ENCODE assay signal across 14 cellular contexts in the genomic region with DNA sequence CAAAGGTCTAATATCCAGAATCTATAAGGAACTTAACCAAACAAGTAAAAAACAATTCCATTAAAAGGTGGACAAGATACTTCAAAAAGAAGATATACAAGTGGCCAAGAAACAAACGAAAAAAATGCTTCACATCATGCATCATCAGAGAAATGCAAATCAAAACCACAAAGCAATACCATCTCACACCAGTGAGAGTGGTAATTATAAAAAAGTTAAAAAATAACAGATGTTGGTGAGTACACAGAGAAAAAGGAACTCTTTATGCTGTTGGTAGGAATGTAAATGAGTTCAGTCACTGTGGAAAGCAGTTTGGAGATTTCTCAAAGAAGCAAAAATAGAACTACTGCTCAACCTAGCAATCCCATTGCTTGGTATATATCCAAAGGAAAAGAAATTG.
DNase-seq lines count a peak whose midpoint lies in the region; ATAC-seq and TF ChIP-seq lines count a peak whose summit lies in the region.
"Had no signal": no experiment of that assay in that cellular context is flagged by ENCODE, and none has a peak within 500 bp of the region (broad histone marks: within the 10 kb centered on the region; RNA-seq: fewer than 3 reads in every experiment).

No MANE protein-coding gene starts in this region.

- no peaks in the 10 kb centered on the region for H3K9me3 ChIP-seq in T-helper 17 cell (ENCODE audit: control insufficient read depth, low read length, poor library complexity, severe bottlenecking)
- H3K9me3 ChIP-seq: Caco-2 had no signal

- peak overlapping the region; percentile 55 for H3K4me3 Mint-ChIP-seq in memory B cell
- no peak overlapping the region for H3K4me3 Mint-ChIP-seq in T-helper 17 cell
- H3K4me3 Mint-ChIP-seq: activated CD8-positive, alpha-beta T cell treated with anti-CD3 and anti-CD28 coated beads, Interleukin-2, amount 10 ng/mL, durations not matched to agents 7 days and 5 days; activated naive CD8-positive, alpha-beta T cell had no signal

- H3K27ac Mint-ChIP-seq in memory B cell (no peak overlapping the region), T-helper 17 cell (no peak overlapping the region)
- H3K27ac Mint-ChIP-seq: activated CD8-positive, alpha-beta T cell treated with anti-CD3 and anti-CD28 coated beads, Interleukin-2, amount 10 ng/mL, durations not matched to agents 7 days and 5 days; activated naive CD8-positive, alpha-beta T cell had no signal

- H3K4me1 Mint-ChIP-seq in memory B cell, result peaks cover 26% of the 10 kb centered on the region
- no peaks in the 10 kb centered on the region for H3K4me1 Mint-ChIP-seq in T-helper 17 cell

- DNase-seq in memory B cell (ENCODE audit: low spot score in 2 of 2), result no peak
- DNase-seq in T-helper 17 cell, result no peak
- DNase-seq in amniotic stem cell (lab: John Stamatoyannopoulos, UW), result no peak
- DNase-seq in stimulated activated CD4-positive, alpha-beta T cell treated with anti-CD3 and anti-CD28 coated beads, Interleukin-2, amount 100 ng/mL, for 24 hours, result no peak
- DNase-seq: activated CD8-positive, alpha-beta T cell treated with anti-CD3 and anti-CD28 coated beads, Interleukin-2, amount 10 ng/mL, durations not matched to agents 7 days and 5 days; Caco-2; kidney; sigmoid colon; substantia nigra had no signal

- ATAC-seq in GM19324 (IDR thresholded peaks at IDR 0.05; ENCODE audit: low FRiP score, unreplicated experiment) (peak; percentile 91), HG02571 (IDR thresholded peaks at IDR 0.05; ENCODE audit: unreplicated experiment) (peak; percentile 70), HG03139 (IDR thresholded peaks at IDR 0.05; ENCODE audit: unreplicated experiment) (peak; percentile 94), memory B cell (ENCODE audit: low read depth) (peak; percentile 95), T-helper 17 cell (no peak), SK-N-SH treated with all-trans-retinoic acid at 6 μM for 48 hours (no peak)
- ATAC-seq: activated CD8-positive, alpha-beta T cell treated with anti-CD3 and anti-CD28 coated beads, Interleukin-2, amount 10 ng/mL, durations not matched to agents 7 days and 5 days had no signal

- peaks cover 5% of the 10 kb centered on the region for H3K9me3 Mint-ChIP-seq in memory B cell

- H3K36me3 Mint-ChIP-seq in memory B cell, result no peaks in the 10 kb centered on the region
- H3K36me3 Mint-ChIP-seq in T-helper 17 cell (ENCODE audit: low read depth), result no peaks in the 10 kb centered on the region
- H3K36me3 Mint-ChIP-seq: activated naive CD8-positive, alpha-beta T cell had no signal

- H3K27me3 Mint-ChIP-seq in memory B cell, result no peaks in the 10 kb centered on the region
- H3K27me3 Mint-ChIP-seq in T-helper 17 cell, result no peaks in the 10 kb centered on the region
- H3K27me3 Mint-ChIP-seq: activated naive CD8-positive, alpha-beta T cell had no signal

TF ChIP-seq in SK-N-SH treated with all-trans-retinoic acid at 6 μM for 48 hours, 23 proteins besides CTCF, POLR2A, EP300 and RAD21:
- TF ChIP-seq, protein P1, sequence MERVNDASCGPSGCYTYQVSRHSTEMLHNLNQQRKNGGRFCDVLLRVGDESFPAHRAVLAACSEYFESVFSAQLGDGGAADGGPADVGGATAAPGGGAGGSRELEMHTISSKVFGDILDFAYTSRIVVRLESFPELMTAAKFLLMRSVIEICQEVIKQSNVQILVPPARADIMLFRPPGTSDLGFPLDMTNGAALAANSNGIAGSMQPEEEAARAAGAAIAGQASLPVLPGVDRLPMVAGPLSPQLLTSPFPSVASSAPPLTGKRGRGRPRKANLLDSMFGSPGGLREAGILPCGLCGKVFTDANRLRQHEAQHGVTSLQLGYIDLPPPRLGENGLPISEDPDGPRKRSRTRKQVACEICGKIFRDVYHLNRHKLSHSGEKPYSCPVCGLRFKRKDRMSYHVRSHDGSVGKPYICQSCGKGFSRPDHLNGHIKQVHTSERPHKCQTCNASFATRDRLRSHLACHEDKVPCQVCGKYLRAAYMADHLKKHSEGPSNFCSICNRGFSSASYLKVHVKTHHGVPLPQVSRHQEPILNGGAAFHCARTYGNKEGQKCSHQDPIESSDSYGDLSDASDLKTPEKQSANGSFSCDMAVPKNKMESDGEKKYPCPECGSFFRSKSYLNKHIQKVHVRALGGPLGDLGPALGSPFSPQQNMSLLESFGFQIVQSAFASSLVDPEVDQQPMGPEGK (CRISPR knock-in tag; IDR thresholded peaks at IDR 0.05; ENCODE audit: borderline replicate concordance), result no peak
- TF ChIP-seq PPARA (CRISPR knock-in tag; IDR thresholded peaks at IDR 0.05; ENCODE audit: borderline replicate concordance) (no peak), BACH2 (CRISPR knock-in tag; IDR thresholded peaks at IDR 0.05; ENCODE audit: borderline replicate concordance) (no peak), RARB (CRISPR knock-in tag; IDR thresholded peaks at IDR 0.05) (no peak), TOX (CRISPR knock-in tag; IDR thresholded peaks at IDR 0.05; ENCODE audit: borderline replicate concordance) (no peak)
TF ChIP-seq in SK-N-SH treated with all-trans-retinoic acid at 6 μM for 48 hours: peak in this region for 0.

Comparison
In these comparisons a context has a peak if more than half of its experiments do, and no peak if none do; other contexts are left out.
1. ATAC-seq: peak in GM19324 (single experiment), HG02571 (single experiment), HG03139 (single experiment) and memory B cell (single experiment); none in T-helper 17 cell (single experiment) and SK-N-SH treated with all-trans-retinoic acid at 6 μM for 48 hours (single experiment).